In genomic region chr22:41479671-41480396, GRCh38 we compare ENCODE assay signal across 9 cellular contexts. TPM values are rescaled to one million over a fixed set of nuclear protein-coding genes. Genes with fewer than 3 reads are reported as not detected.
DNase-seq lines count a peak whose midpoint lies in the region; ATAC-seq and TF ChIP-seq lines count a peak whose summit lies in the region.
"Had no signal": no experiment of that assay in that cellular context is flagged by ENCODE, and none has a peak within 500 bp of the region (broad histone marks: within the 10 kb centered on the region; RNA-seq: fewer than 3 reads in every experiment).

No MANE protein-coding gene starts in this region.

- DNase-seq in H9 (peak; percentile 47), astrocyte of the hippocampus (ENCODE audit: low read depth, low spot score) (peak; percentile 90), iris pigment epithelial cell (ENCODE audit: low read depth) (peak; percentile 49), stomach (no peak)
- DNase-seq in activated T-helper 1 cell treated with anti-CD3 and anti-CD28 coated beads, Interleukin-12 subunit alpha, Interleukin-12 subunit beta, Interleukin-2, Interleukin-4 antibody, amounts not matched to agents 30 ng/mL and 10 ng/mL and 1 ng/mL, durations not matched to agents 14 hours and 24 hours and 36 hours (ENCODE audit: low spot score) = no peak
- DNase-seq: naive thymus-derived CD8-positive, alpha-beta T cell had no signal

- no peaks in the 10 kb centered on the region for H3K27me3 ChIP-seq in H9 (ENCODE audit: insufficient read depth, low read length)
- no peaks in the 10 kb centered on the region for H3K27me3 ChIP-seq in stomach

- ATAC-seq in HG02763 (IDR thresholded peaks at IDR 0.05; ENCODE audit: unreplicated experiment) = no peak
- no peak for ATAC-seq in GM18505 (IDR thresholded peaks at IDR 0.05; ENCODE audit: unreplicated experiment)
- ATAC-seq in GM21619 (IDR thresholded peaks at IDR 0.05; ENCODE audit: unreplicated experiment) = no peak
- ATAC-seq: naive thymus-derived CD8-positive, alpha-beta T cell had no signal

- no peaks in the 10 kb centered on the region for H3K9me3 Mint-ChIP-seq in H9
- H3K9me3 Mint-ChIP-seq in activated T-helper 1 cell treated with anti-CD3 and anti-CD28 coated beads, Interleukin-12 subunit alpha, Interleukin-12 subunit beta, Interleukin-2, Interleukin-4 antibody, amounts not matched to agents 30 ng/mL and 10 ng/mL and 1 ng/mL, durations not matched to agents 14 hours and 24 hours and 36 hours = no peaks in the 10 kb centered on the region
- H3K9me3 Mint-ChIP-seq: naive thymus-derived CD8-positive, alpha-beta T cell had no signal

- no peak overlapping the region for H3K9ac ChIP-seq in H9 (ENCODE audit: extremely low read depth, insufficient read length, low read length)

- H3K23ac ChIP-seq in H9 (ENCODE audit: insufficient read length, low read depth, low read length) = no peak overlapping the region

- H3K4ac ChIP-seq in H9 (ENCODE audit: low read depth, low read length) = no peak overlapping the region

- TF ChIP-seq EP300 in stomach (IDR thresholded peaks at IDR 0.05) = no peak

- peaks cover 0 to 27% (median 14%) of the 10 kb centered on the region in 4 donors for H3K36me3 ChIP-seq in stomach

- H3T11ph ChIP-seq in H9 (ENCODE audit: low read length) = no peak overlapping the region

- H3K4me1 ChIP-seq in H9 (ENCODE audit: insufficient read depth, low read length) (peaks cover 10% of the 10 kb centered on the region; the same call in 1 of the 2 replicates), stomach (peaks cover 44 to 95% (median 69%) of the 10 kb centered on the region in 4 donors)

- no peaks in the 10 kb centered on the region for H3K27me3 Mint-ChIP-seq in H9 (ENCODE audit: low read depth)
- H3K27me3 Mint-ChIP-seq in activated T-helper 1 cell treated with anti-CD3 and anti-CD28 coated beads, Interleukin-12 subunit alpha, Interleukin-12 subunit beta, Interleukin-2, Interleukin-4 antibody, amounts not matched to agents 30 ng/mL and 10 ng/mL and 1 ng/mL, durations not matched to agents 14 hours and 24 hours and 36 hours (ENCODE audit: insufficient read depth) = no peaks in the 10 kb centered on the region
- H3K27me3 Mint-ChIP-seq: naive thymus-derived CD8-positive, alpha-beta T cell had no signal

- no peak overlapping the region for H2BK12ac ChIP-seq in H9 (ENCODE audit: insufficient read length, low read depth, low read length)

- H4K8ac ChIP-seq in H9 (replicated peaks; ENCODE audit: insufficient read length, low read depth, low read length) = no peak overlapping the region

- no peak overlapping the region for H3K4me2 ChIP-seq in H9 (ENCODE audit: insufficient read depth, insufficient read length, low read length)

- H3K36me3 Mint-ChIP-seq in H9 (ENCODE audit: insufficient read depth in 1 of 3, low read depth in 3 of 3) = no peaks in the 10 kb centered on the region
- H3K36me3 Mint-ChIP-seq in activated T-helper 1 cell treated with anti-CD3 and anti-CD28 coated beads, Interleukin-12 subunit alpha, Interleukin-12 subunit beta, Interleukin-2, Interleukin-4 antibody, amounts not matched to agents 30 ng/mL and 10 ng/mL and 1 ng/mL, durations not matched to agents 14 hours and 24 hours and 36 hours (ENCODE audit: low read depth) = no peaks in the 10 kb centered on the region

- TF ChIP-seq POLR2A in stomach (IDR thresholded peaks at IDR 0.05) (no peak), GM18505 (IDR thresholded peaks at IDR 0.05; ENCODE audit: borderline replicate concordance, extremely low read depth, insufficient read depth, insufficient read length) (no peak)

- no peak overlapping the region for H4K5ac ChIP-seq in H9 (ENCODE audit: insufficient read length, low read depth, low read length)

- H3K27ac Mint-ChIP-seq in H9 = peak overlapping the region; percentile 46 to 80 (median 75); a peak in 5 of 7 replicates
- no peak overlapping the region for H3K27ac Mint-ChIP-seq in activated T-helper 1 cell treated with anti-CD3 and anti-CD28 coated beads, Interleukin-12 subunit alpha, Interleukin-12 subunit beta, Interleukin-2, Interleukin-4 antibody, amounts not matched to agents 30 ng/mL and 10 ng/mL and 1 ng/mL, durations not matched to agents 14 hours and 24 hours and 36 hours

- no peak overlapping the region for H3K4me3 ChIP-seq in stomach

- peak overlapping the region in 1 of 2 experiments; percentile 40; a peak in 1 of 5 replicates for H3K4me3 Mint-ChIP-seq in H9
- no peak overlapping the region for H3K4me3 Mint-ChIP-seq in activated T-helper 1 cell treated with anti-CD3 and anti-CD28 coated beads, Interleukin-12 subunit alpha, Interleukin-12 subunit beta, Interleukin-2, Interleukin-4 antibody, amounts not matched to agents 30 ng/mL and 10 ng/mL and 1 ng/mL, durations not matched to agents 14 hours and 24 hours and 36 hours

- H3K79me1 ChIP-seq in H9 (ENCODE audit: insufficient read depth, low read depth, low read length, poor library complexity, severe bottlenecking) = no peaks in the 10 kb centered on the region

- no peak overlapping the region for H2AFZ ChIP-seq in H9 (ENCODE audit: low read length)

- H4K20me1 ChIP-seq in H9 (ENCODE audit: control insufficient read depth, insufficient read depth, insufficient read length) = peaks cover 2% of the 10 kb centered on the region

- H2BK5ac ChIP-seq in H9 (ENCODE audit: insufficient read length, low read length) = no peak overlapping the region

- H4K91ac ChIP-seq in H9 (ENCODE audit: insufficient read length, low read depth, low read length) = no peak overlapping the region

- peaks cover 43 to 47% of the 10 kb centered on the region in 2 experiments for H3K4me1 Mint-ChIP-seq in H9
- peaks cover 33% of the 10 kb centered on the region for H3K4me1 Mint-ChIP-seq in activated T-helper 1 cell treated with anti-CD3 and anti-CD28 coated beads, Interleukin-12 subunit alpha, Interleukin-12 subunit beta, Interleukin-2, Interleukin-4 antibody, amounts not matched to agents 30 ng/mL and 10 ng/mL and 1 ng/mL, durations not matched to agents 14 hours and 24 hours and 36 hours (ENCODE audit: low read depth)

- H3K18ac ChIP-seq in H9 (ENCODE audit: insufficient read length, low read depth, low read length) = no peak overlapping the region

- H3K56ac ChIP-seq in H9 (ENCODE audit: insufficient read length, low read depth, low read length) = no peak overlapping the region

- H3K27ac ChIP-seq in H9 (ENCODE audit: insufficient read length, low read depth, low read length) (no peak overlapping the region), stomach (peak overlapping the region in 4 of 5 donors; percentile 59 to 85 (median 72))

- H3K9me3 ChIP-seq in H9 (ENCODE audit: control insufficient read depth, low read depth, low read length) = no peaks in the 10 kb centered on the region
- no peaks in the 10 kb centered on the region for H3K9me3 ChIP-seq in stomach

- peaks cover 3% of the 10 kb centered on the region; the same call in 1 of the 2 replicates for H3K79me2 ChIP-seq in H9 (ENCODE audit: insufficient read depth, low read length)

- H2BK15ac ChIP-seq in H9 (ENCODE audit: low read depth, low read length) = no peak overlapping the region

- no peak overlapping the region for H2BK120ac ChIP-seq in H9 (ENCODE audit: low read depth, low read length, poor library complexity, severe bottlenecking)

- H3K14ac ChIP-seq in H9 (ENCODE audit: insufficient read depth, low read length) = 0 out of 2 replicates have a peak overlapping the region, but pooled peaks have one; percentile 6

- TF ChIP-seq CTCF in H9 (conservative IDR thresholded peaks at IDR 0.05) (peak; percentile 37; the same call in 2 of the 3 replicates), stomach (IDR thresholded peaks at IDR 0.05) (no peak)

- no peak overlapping the region for H2AK5ac ChIP-seq in H9 (ENCODE audit: insufficient read length, low read length)

- intact Hi-C loops in stomach (cut with DNase I; ENCODE audit: low total_unique reads) = no loop called here
- intact Hi-C loops in activated T-helper 1 cell treated with anti-CD3 and anti-CD28 coated beads, Interleukin-12 subunit alpha, Interleukin-12 subunit beta, Interleukin-2, Interleukin-4 antibody, amounts not matched to agents 30 ng/mL and 10 ng/mL and 1 ng/mL, durations not matched to agents 14 hours and 24 hours and 36 hours (cut with micrococcal nuclease) = loop anchor here (2.0 kb wide), 1 partner anchor 39 kb away; no protein-coding TSS in a partner anchor

- WGBS in H9 (ENCODE audit: extremely low coverage, insufficient read length, low lambda C conversion rate) = no CpG with 5 or more reads among the region's 6 CpGs
- WGBS in stomach, 5 donors = 54 to 80% (median 70%) methylated on average over 5 to 6 of the region's 6 CpGs

- no peaks in the 10 kb centered on the region for H3K23me2 ChIP-seq in H9 (ENCODE audit: insufficient read length, low read depth, low read length, poor library complexity, severe bottlenecking)

- H2BK20ac ChIP-seq in H9 (ENCODE audit: low read depth, low read length, poor library complexity, severe bottlenecking) = no peak overlapping the region

RNA-seq across cellular contexts. Expression of gene ACO2, which starts 10.9 kb away (rescaled TPM):
- 64.9 and 66.6 TPM in 2 replicates for total RNA-seq in H9 (2021)
- total RNA-seq in stomach = 100 to 1,000 TPM in 3 of 5 donors, 10 to 100 TPM in 2; 87.0 to 238 (median 116) TPM
- 10 to 100 TPM; 46.6 to 51.5 (median 51.1) TPM for polyA plus RNA-seq in stomach
- total RNA-seq in activated T-helper 1 cell treated with anti-CD3 and anti-CD28 coated beads, Interleukin-12 subunit alpha, Interleukin-12 subunit beta, Interleukin-2, Interleukin-4 antibody, amounts not matched to agents 30 ng/mL and 10 ng/mL and 1 ng/mL, durations not matched to agents 14 hours and 24 hours and 36 hours = 99.1 and 101 TPM in 2 replicates

RNA-seq across cellular contexts. Expression of gene PHF5A, which starts 11.3 kb away (rescaled TPM):
- 114 and 128 TPM in 2 replicates for total RNA-seq in H9 (2021)
- 10 to 100 TPM in 4 of 5 donors, under 1 TPM in 1; 0.58 to 54.5 (median 28.8) TPM for total RNA-seq in stomach
- 10 to 100 TPM; 42.8 to 51.9 (median 48.0) TPM for polyA plus RNA-seq in stomach
- total RNA-seq in activated T-helper 1 cell treated with anti-CD3 and anti-CD28 coated beads, Interleukin-12 subunit alpha, Interleukin-12 subunit beta, Interleukin-2, Interleukin-4 antibody, amounts not matched to agents 30 ng/mL and 10 ng/mL and 1 ng/mL, durations not matched to agents 14 hours and 24 hours and 36 hours = 83.7 and 96.8 TPM in 2 replicates

RNA-seq across cellular contexts. Expression of gene TOB2, which starts 33.2 kb away (rescaled TPM):
- total RNA-seq in H9 (2021) (75.8 and 78.0 TPM in 2 replicates), stomach (10 to 100 TPM; 19.8 to 42.4 (median 31.5) TPM)
- polyA plus RNA-seq in stomach = 10 to 100 TPM; 11.0 to 17.1 (median 13.0) TPM
- total RNA-seq in activated T-helper 1 cell treated with anti-CD3 and anti-CD28 coated beads, Interleukin-12 subunit alpha, Interleukin-12 subunit beta, Interleukin-2, Interleukin-4 antibody, amounts not matched to agents 30 ng/mL and 10 ng/mL and 1 ng/mL, durations not matched to agents 14 hours and 24 hours and 36 hours = 46.0 and 46.4 TPM in 2 replicates

Comparison
In these comparisons a context has a peak if more than half of its experiments do, and no peak if none do; other contexts are left out.
1. DNase-seq: peak in H9 (single experiment), astrocyte of the hippocampus (single experiment) and iris pigment epithelial cell (single experiment); none in stomach (single experiment) and activated T-helper 1 cell treated with anti-CD3 and anti-CD28 coated beads, Interleukin-12 subunit alpha, Interleukin-12 subunit beta, Interleukin-2, Interleukin-4 antibody, amounts not matched to agents 30 ng/mL and 10 ng/mL and 1 ng/mL, durations not matched to agents 14 hours and 24 hours and 36 hours (single experiment).